ENCODE assay signal across 10 cellular contexts in genomic region chr17:16516594-16517018, GRCh38. TPM values are rescaled to one million over a fixed set of nuclear protein-coding genes. Genes with fewer than 3 reads are reported as not detected.
A peak's percentile ranks its signal among the peaks of the same experiment; 100 is the strongest.
DNase-seq lines count a peak whose midpoint lies in the region; ATAC-seq and TF ChIP-seq lines count a peak whose summit lies in the region.
"Had no signal": no experiment of that assay in that cellular context is flagged by ENCODE, and none has a peak within 500 bp of the region (broad histone marks: within the 10 kb centered on the region; RNA-seq: fewer than 3 reads in every experiment).

No MANE protein-coding gene starts in this region.

- no peaks in the 10 kb centered on the region for H3K79me2 ChIP-seq in ACC112 (ENCODE audit: control insufficient read depth, insufficient read depth, low read length, unreplicated experiment)

- no peak for ATAC-seq in stimulated activated naive CD8-positive, alpha-beta T cell treated with anti-CD3 and anti-CD28 coated beads, Interleukin-15, amount 100 ng/mL, for 72 hours

- no peaks in the 10 kb centered on the region for H3K9me3 Mint-ChIP-seq in stimulated activated naive CD8-positive, alpha-beta T cell treated with anti-CD3 and anti-CD28 coated beads, Interleukin-15, amount 100 ng/mL, for 72 hours
- H3K9me3 Mint-ChIP-seq in endothelial cell (ENCODE audit: unreplicated experiment): no peaks in the 10 kb centered on the region
- H3K9me3 Mint-ChIP-seq: stimulated activated naive CD8-positive, alpha-beta T cell treated with anti-CD3 and anti-CD28 coated beads, Interleukin-15, Interleukin-2, amounts not matched to agents 100 ng/mL and 50 ng/mL, for 24 hours had no signal

- TF ChIP-seq CTCF in astrocyte of the cerebellum (IDR thresholded peaks at IDR 0.05; ENCODE audit: low read depth, low read length, missing control alignments): no peak
- no peak for TF ChIP-seq CTCF in endothelial cell (IDR thresholded peaks at IDR 0.05; ENCODE audit: unreplicated experiment)

- H3K36me3 ChIP-seq in ACC112 (ENCODE audit: insufficient read depth, low read length): no peaks in the 10 kb centered on the region
- H3K36me3 ChIP-seq: Peyer's patch had no signal

- H3K4me3 ChIP-seq in ACC112 (ENCODE audit: low read depth, low read length) (peak overlapping the region; percentile 61), astrocyte of the cerebellum (ENCODE audit: low read depth, low read length) (peak overlapping the region; percentile 16)
- H3K4me3 ChIP-seq: Peyer's patch had no signal

- no peaks in the 10 kb centered on the region for H3K27me3 ChIP-seq in ACC112 (ENCODE audit: insufficient read depth, low read length)
- H3K27me3 ChIP-seq: Peyer's patch had no signal

- peaks cover 10% of the 10 kb centered on the region for H3K4me1 ChIP-seq in ACC112 (ENCODE audit: control insufficient read depth, insufficient read depth, low read length, unreplicated experiment)

- H3K4me3 Mint-ChIP-seq in stimulated activated naive CD8-positive, alpha-beta T cell treated with anti-CD3 and anti-CD28 coated beads, Interleukin-15, amount 100 ng/mL, for 72 hours: no peak overlapping the region
- H3K4me3 Mint-ChIP-seq in endothelial cell (ENCODE audit: unreplicated experiment): no peak overlapping the region
- H3K4me3 Mint-ChIP-seq: stimulated activated naive CD8-positive, alpha-beta T cell treated with anti-CD3 and anti-CD28 coated beads, Interleukin-15, Interleukin-2, amounts not matched to agents 100 ng/mL and 50 ng/mL, for 24 hours had no signal

- peaks cover 56% of the 10 kb centered on the region for H3K27me3 Mint-ChIP-seq in stimulated activated naive CD8-positive, alpha-beta T cell treated with anti-CD3 and anti-CD28 coated beads, Interleukin-15, amount 100 ng/mL, for 72 hours
- H3K27me3 Mint-ChIP-seq in endothelial cell (ENCODE audit: unreplicated experiment): peaks cover 5% of the 10 kb centered on the region

- H3K36me3 Mint-ChIP-seq in endothelial cell (ENCODE audit: low read depth, unreplicated experiment): peaks cover 4% of the 10 kb centered on the region

- no peak overlapping the region for H3K27ac ChIP-seq in ACC112 (ENCODE audit: low read depth, low read length)
- H3K27ac ChIP-seq: Peyer's patch had no signal

- peak overlapping the region; percentile 91 for H2AFZ ChIP-seq in ACC112 (ENCODE audit: low read length, unreplicated experiment)

- no peak overlapping the region for H3K27ac Mint-ChIP-seq in stimulated activated naive CD8-positive, alpha-beta T cell treated with anti-CD3 and anti-CD28 coated beads, Interleukin-15, amount 100 ng/mL, for 72 hours
- no peak overlapping the region for H3K27ac Mint-ChIP-seq in endothelial cell (ENCODE audit: unreplicated experiment)
- H3K27ac Mint-ChIP-seq: stimulated activated naive CD8-positive, alpha-beta T cell treated with anti-CD3 and anti-CD28 coated beads, Interleukin-15, Interleukin-2, amounts not matched to agents 100 ng/mL and 50 ng/mL, for 24 hours had no signal

- DNase-seq in HT-29 (ENCODE audit: low spot score) (peak; percentile 41), astrocyte of the cerebellum (ENCODE audit: low read depth) (peak; percentile 43), kidney glomerular epithelial cell (lab: John Stamatoyannopoulos, UW) (peak; percentile 77), endothelial cell (ENCODE audit: low spot score) (no peak), AML-193 (lab: John Stamatoyannopoulos, UW) (no peak)
- no peak for DNase-seq in activated T-cell treated with anti-CD3 and anti-CD28 coated beads, Interleukin-2, amount 50 U/mL, for 48 hours
- no peak for DNase-seq in stimulated activated naive CD8-positive, alpha-beta T cell treated with anti-CD3 and anti-CD28 coated beads, Interleukin-15, amount 100 ng/mL, for 72 hours

- in situ Hi-C loops in astrocyte of the cerebellum (cut with HindIII; ENCODE audit: low sequenced_read_pairs): loop anchor here (5.0 kb wide), 1 partner anchor 64 kb away; no protein-coding TSS in a partner anchor

- H3K4me1 Mint-ChIP-seq in stimulated activated naive CD8-positive, alpha-beta T cell treated with anti-CD3 and anti-CD28 coated beads, Interleukin-15, amount 100 ng/mL, for 72 hours: peaks cover 15% of the 10 kb centered on the region
- peaks cover 6% of the 10 kb centered on the region for H3K4me1 Mint-ChIP-seq in endothelial cell (ENCODE audit: unreplicated experiment)

RNA-seq across cellular contexts. Expression of gene LRRC75A, which starts 24.6 kb away (rescaled TPM):
- total RNA-seq in HT-29 (2014; rRNA removed; shearing (Covaris generic)): 8.0 and 12.3 TPM in 2 replicates
- total RNA-seq in endothelial cell (ENCODE audit: unreplicated experiment): 0.95 TPM

RNA-seq across cellular contexts. Expression of gene ZNF287, which starts 52.4 kb away (rescaled TPM):
- total RNA-seq in HT-29 (2014; rRNA removed; shearing (Covaris generic)): not detected in 2 replicates
- total RNA-seq in endothelial cell (ENCODE audit: unreplicated experiment): 8.0 TPM

Comparison
In these comparisons a context has a peak if more than half of its experiments do, and no peak if none do; other contexts are left out.
1. DNase-seq: peak in HT-29 (single experiment), astrocyte of the cerebellum (single experiment) and kidney glomerular epithelial cell (single experiment); none in activated T-cell treated with anti-CD3 and anti-CD28 coated beads, Interleukin-2, amount 50 U/mL, for 48 hours (0 of 2), stimulated activated naive CD8-positive, alpha-beta T cell treated with anti-CD3 and anti-CD28 coated beads, Interleukin-15, amount 100 ng/mL, for 72 hours (0 of 2), endothelial cell (single experiment) and AML-193 (0 of 2).